In genomic region chr14:105051182-105052109, GRCh38 we compare ENCODE assay signal across 13 cellular contexts. TPM values are rescaled to one million over a fixed set of nuclear protein-coding genes. Genes with fewer than 3 reads are reported as not detected.
"Had no signal": no experiment of that assay in that cellular context is flagged by ENCODE, and none has a peak within 500 bp of the region (broad histone marks: within the 10 kb centered on the region; RNA-seq: fewer than 3 reads in every experiment).

No MANE protein-coding gene starts in this region.

- ATAC-seq: left ventricle myocardium superior had no signal

- H3K27me3 ChIP-seq: right atrium auricular region had no signal

- FAIRE-seq: frontal cortex had no signal

- H3K36me3 Mint-ChIP-seq: neural progenitor cell had no signal

- H3K9me3 Mint-ChIP-seq: activated CD4-positive, alpha-beta memory T cell treated with anti-CD3 and anti-CD28 coated beads for 36 hours; neural progenitor cell had no signal

- H3K27ac ChIP-seq: coronary artery, neural progenitor cell, right atrium auricular region, skin epidermis, VCaP had no signal

- H3K4me1 ChIP-seq: right atrium auricular region had no signal

- H3K4me3 Mint-ChIP-seq: activated CD4-positive, alpha-beta memory T cell treated with anti-CD3 and anti-CD28 coated beads for 36 hours; neural progenitor cell had no signal

- DNase-seq: activated CD4-positive, alpha-beta memory T cell treated with anti-CD3 and anti-CD28 coated beads for 36 hours; caudate nucleus; effector CD8-positive, alpha-beta T cell; left ventricle myocardium superior; stimulated activated naive CD4-positive, alpha-beta T cell; T-helper 9 cell had no signal

- H3K27me3 Mint-ChIP-seq: activated CD4-positive, alpha-beta memory T cell treated with anti-CD3 and anti-CD28 coated beads for 36 hours had no signal

- H3K27ac Mint-ChIP-seq: activated CD4-positive, alpha-beta memory T cell treated with anti-CD3 and anti-CD28 coated beads for 36 hours; neural progenitor cell had no signal

- H3K36me3 ChIP-seq: neural progenitor cell, right atrium auricular region had no signal

- H3K9me3 ChIP-seq: right atrium auricular region had no signal

- H3K4me3 ChIP-seq: coronary artery, neural progenitor cell, right atrium auricular region, skin epidermis had no signal

RNA-seq across cellular contexts. Expression of gene GPR132, which starts 13.8 kb away (rescaled TPM):
- polyA plus RNA-seq: fibroblast of lung had no signal
